In genomic region chr7:43313628-43314378, GRCh38 we compare ENCODE assay signal across 17 cellular contexts.
A peak's percentile ranks its signal among the peaks of the same experiment; 100 is the strongest.
DNase-seq lines count a peak whose midpoint lies in the region; ATAC-seq and TF ChIP-seq lines count a peak whose summit lies in the region.
"Had no signal": no experiment of that assay in that cellular context is flagged by ENCODE, and none has a peak within 500 bp of the region (broad histone marks: within the 10 kb centered on the region; RNA-seq: fewer than 3 reads in every experiment).

No MANE protein-coding gene starts in this region.

- no peak for DNase-seq in activated CD8-positive, alpha-beta memory T cell treated with anti-CD3 and anti-CD28 coated beads, Interleukin-2, amount 10 ng/mL, durations not matched to agents 7 days and 5 days
- no peak for DNase-seq in activated CD8-positive, alpha-beta memory T cell treated with anti-CD3 and anti-CD28 coated beads for 24 hours
- DNase-seq in GM12865 (ENCODE audit: low read depth) (peak; percentile 16), fibroblast of villous mesenchyme (ENCODE audit: low read depth) (peak; percentile 22), right atrium auricular region (ENCODE audit: low spot score) (no peak), NOMO-1 treated with DMSO at 0.1 percent for 48 hours (lab: John Stamatoyannopoulos, UW; ENCODE audit: unreplicated experiment) (no peak), NAMALWA (ENCODE audit: low spot score) (no peak)
- peak; percentile 8 to 10 for DNase-seq in activated T-cell treated with anti-CD3 and anti-CD28 coated beads, Interleukin-2, amount 50 U/mL, for 72 hours
- DNase-seq: C1 segment of cervical spinal cord, DMS79, H7, NCI-H1092 treated with DMSO at 0.1 percent for 48 hours, NCI-H1694, NCI-H69 had no signal

- ATAC-seq in activated CD8-positive, alpha-beta memory T cell treated with anti-CD3 and anti-CD28 coated beads, Interleukin-2, amount 10 ng/mL, durations not matched to agents 7 days and 5 days, result peak; percentile 16
- ATAC-seq in activated T-cell treated with anti-CD3 and anti-CD28 coated beads, Interleukin-2, amount 50 U/mL, for 72 hours (replicated peaks in 1 of 2), result peak; percentile 16 to 18
- ATAC-seq: HepG2, Right ventricle myocardium inferior had no signal

- H3K4me3 Mint-ChIP-seq in activated CD8-positive, alpha-beta memory T cell treated with anti-CD3 and anti-CD28 coated beads, Interleukin-2, amount 10 ng/mL, durations not matched to agents 7 days and 5 days, result no peak overlapping the region
- H3K4me3 Mint-ChIP-seq in activated T-cell treated with anti-CD3 and anti-CD28 coated beads, Interleukin-2, amount 50 U/mL, for 72 hours, result peak overlapping the region; percentile 29 to 63

- H3K9me3 Mint-ChIP-seq in activated CD8-positive, alpha-beta memory T cell treated with anti-CD3 and anti-CD28 coated beads, Interleukin-2, amount 10 ng/mL, durations not matched to agents 7 days and 5 days (ENCODE audit: low read depth), result no peaks in the 10 kb centered on the region
- H3K9me3 Mint-ChIP-seq in activated T-cell treated with anti-CD3 and anti-CD28 coated beads, Interleukin-2, amount 50 U/mL, for 72 hours, result no peaks in the 10 kb centered on the region

- H3K27me3 ChIP-seq in right atrium auricular region, result no peaks in the 10 kb centered on the region

- no peaks in the 10 kb centered on the region for H3K36me3 Mint-ChIP-seq in activated CD8-positive, alpha-beta memory T cell treated with anti-CD3 and anti-CD28 coated beads, Interleukin-2, amount 10 ng/mL, durations not matched to agents 7 days and 5 days
- H3K36me3 Mint-ChIP-seq in activated T-cell treated with anti-CD3 and anti-CD28 coated beads, Interleukin-2, amount 50 U/mL, for 72 hours (ENCODE audit: insufficient read depth in 2 of 2), result no peaks in the 10 kb centered on the region

- no peaks in the 10 kb centered on the region for H3K4me1 ChIP-seq in right atrium auricular region

- TF ChIP-seq CTCF in GM12865 (IDR thresholded peaks at IDR 0.05; ENCODE audit: insufficient read depth, low read depth, low read length, missing control alignments) (no peak), fibroblast of villous mesenchyme (IDR thresholded peaks at IDR 0.05; ENCODE audit: insufficient read depth, low read depth, low read length) (no peak), right atrium auricular region (IDR thresholded peaks at IDR 0.05) (no peak)

- CTCF ChIA-PET in activated CD8-positive, alpha-beta memory T cell treated with anti-CD3 and anti-CD28 coated beads, Interleukin-2, amount 10 ng/mL, durations not matched to agents 7 days and 5 days (lab: Charles Lee), result interaction anchor here (1.1 to 1.4 kb wide), 2 partner anchors 9 to 10 kb away, joined by 3 to 4 read pairs; no protein-coding TSS in a partner anchor

- no peaks in the 10 kb centered on the region for H3K36me3 ChIP-seq in right atrium auricular region

- H3K4me3 ChIP-seq in GM12865 (ENCODE audit: low read depth, low read length) (no peak overlapping the region), fibroblast of villous mesenchyme (ENCODE audit: low read depth, low read length) (no peak overlapping the region), right atrium auricular region (no peak overlapping the region)

- no peaks in the 10 kb centered on the region for H3K9me3 ChIP-seq in right atrium auricular region

- no peak overlapping the region for H3K27ac Mint-ChIP-seq in activated CD8-positive, alpha-beta memory T cell treated with anti-CD3 and anti-CD28 coated beads, Interleukin-2, amount 10 ng/mL, durations not matched to agents 7 days and 5 days
- no peak overlapping the region for H3K27ac Mint-ChIP-seq in activated T-cell treated with anti-CD3 and anti-CD28 coated beads, Interleukin-2, amount 50 U/mL, for 72 hours

- H3K27ac ChIP-seq in right atrium auricular region, result no peak overlapping the region
- H3K27ac ChIP-seq: KMS-11 had no signal

- H3K27me3 Mint-ChIP-seq in activated CD8-positive, alpha-beta memory T cell treated with anti-CD3 and anti-CD28 coated beads, Interleukin-2, amount 10 ng/mL, durations not matched to agents 7 days and 5 days, result peaks cover 9% of the 10 kb centered on the region
- peaks cover 27% of the 10 kb centered on the region for H3K27me3 Mint-ChIP-seq in activated T-cell treated with anti-CD3 and anti-CD28 coated beads, Interleukin-2, amount 50 U/mL, for 72 hours (ENCODE audit: low read depth)

- peaks cover 16% of the 10 kb centered on the region for H3K4me1 Mint-ChIP-seq in activated CD8-positive, alpha-beta memory T cell treated with anti-CD3 and anti-CD28 coated beads, Interleukin-2, amount 10 ng/mL, durations not matched to agents 7 days and 5 days
- peaks cover 18% of the 10 kb centered on the region for H3K4me1 Mint-ChIP-seq in activated T-cell treated with anti-CD3 and anti-CD28 coated beads, Interleukin-2, amount 50 U/mL, for 72 hours (ENCODE audit: low read depth)

Comparison
In these comparisons a context has a peak if more than half of its experiments do, and no peak if none do; other contexts are left out.
1. DNase-seq: peak in GM12865 (single experiment), activated T-cell treated with anti-CD3 and anti-CD28 coated beads, Interleukin-2, amount 50 U/mL, for 72 hours (2 of 2) and fibroblast of villous mesenchyme (single experiment); none in activated CD8-positive, alpha-beta memory T cell treated with anti-CD3 and anti-CD28 coated beads, Interleukin-2, amount 10 ng/mL, durations not matched to agents 7 days and 5 days (single experiment), activated CD8-positive, alpha-beta memory T cell treated with anti-CD3 and anti-CD28 coated beads for 24 hours (single experiment), right atrium auricular region (single experiment), NOMO-1 treated with DMSO at 0.1 percent for 48 hours (single experiment) and NAMALWA (single experiment).